ENCODE assay signal across 8 cellular contexts in the genomic region with DNA sequence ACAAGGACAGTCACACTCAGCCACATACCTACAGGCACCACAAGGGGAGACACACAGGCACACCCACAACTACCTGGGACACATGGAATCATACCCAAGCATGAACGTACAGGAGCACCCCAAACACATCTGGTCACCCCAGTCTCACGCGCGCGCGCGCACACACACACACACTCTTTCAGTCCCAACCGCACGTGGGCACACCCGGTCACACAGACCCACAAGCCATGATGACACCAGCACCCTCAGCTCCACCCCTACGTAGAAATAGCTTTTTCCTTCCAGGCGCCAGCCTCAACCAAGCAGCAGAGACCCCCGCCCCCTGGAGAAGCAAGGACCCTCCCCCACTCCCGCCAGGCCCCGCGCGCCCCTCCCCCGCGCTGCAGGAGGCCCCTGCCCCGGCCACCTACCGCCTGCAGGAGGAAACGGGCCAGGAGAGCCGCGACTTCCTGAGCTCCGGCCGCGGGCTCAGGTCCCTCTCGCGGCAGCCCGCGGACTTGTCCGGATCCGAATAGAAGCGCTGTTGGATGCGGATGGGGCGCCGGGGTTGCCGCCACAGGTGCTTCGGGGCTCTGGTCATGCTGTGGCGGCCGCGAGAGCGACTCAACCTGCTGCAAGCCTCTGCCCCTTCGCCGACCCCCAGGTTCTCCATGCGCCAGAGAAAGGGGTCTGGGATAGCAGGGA. TPM values are rescaled to one million over a fixed set of nuclear protein-coding genes. Genes with fewer than 3 reads are reported as not detected.
DNase-seq lines count a peak whose midpoint lies in the region; ATAC-seq and TF ChIP-seq lines count a peak whose summit lies in the region.

No MANE protein-coding gene starts in this region.

- H3K9me3 ChIP-seq in osteoblast (ENCODE audit: low read depth, low read length): no peaks in the 10 kb centered on the region

- no peak for ATAC-seq in GM21576 (IDR thresholded peaks at IDR 0.05; ENCODE audit: unreplicated experiment)
- no peak for ATAC-seq in GM21786 (IDR thresholded peaks at IDR 0.05; ENCODE audit: unreplicated experiment)
- no peak for ATAC-seq in GM21367 (IDR thresholded peaks at IDR 0.05; ENCODE audit: unreplicated experiment)

- peak; percentile 60 for DNase-seq in NCI-H748 (lab: John Stamatoyannopoulos, UW; ENCODE audit: unreplicated experiment)
- no peak for DNase-seq in NCI-H748 treated with DMSO at 0.1 percent for 48 hours (lab: John Stamatoyannopoulos, UW)
- DNase-seq in NCI-H2171 (lab: John Stamatoyannopoulos, UW): peak; percentile 57
- DNase-seq in chondrocyte (ENCODE audit: low spot score): no peak
- peak; percentile 48 for DNase-seq in osteoblast (ENCODE audit: insufficient read length, low spot score, missing footprints)

- peaks cover 7% of the 10 kb centered on the region for H3K9me3 Mint-ChIP-seq in chondrocyte (ENCODE audit: low read depth)

- H3K4me3 Mint-ChIP-seq in chondrocyte (ENCODE audit: unreplicated experiment): no peak overlapping the region

- no peak overlapping the region for H3K27ac ChIP-seq in osteoblast (ENCODE audit: low read depth, low read length)

- H2AFZ ChIP-seq in osteoblast (ENCODE audit: low read length): no peak overlapping the region

- TF ChIP-seq CTCF in chondrocyte (IDR thresholded peaks at IDR 0.05): peak; percentile 40
- TF ChIP-seq CTCF in osteoblast (IDR thresholded peaks at IDR 0.05; ENCODE audit: extremely low read depth, low read depth, low read length): no peak

- no peaks in the 10 kb centered on the region for H4K20me1 ChIP-seq in osteoblast (ENCODE audit: insufficient read depth, low read length)

- H3K4me1 ChIP-seq in osteoblast (ENCODE audit: insufficient read depth, low read length): no peaks in the 10 kb centered on the region

- H3K36me3 Mint-ChIP-seq in chondrocyte (ENCODE audit: low read depth): peaks cover 2% of the 10 kb centered on the region

- H3K36me3 ChIP-seq in osteoblast (ENCODE audit: insufficient read depth, low read length): no peaks in the 10 kb centered on the region

- H3K79me2 ChIP-seq in osteoblast (ENCODE audit: insufficient read depth, low read length): no peaks in the 10 kb centered on the region

- H3K27me3 Mint-ChIP-seq in chondrocyte (ENCODE audit: low read depth): peaks cover 30% of the 10 kb centered on the region

- no peak overlapping the region for H3K4me3 ChIP-seq in osteoblast (ENCODE audit: insufficient read depth, low read length)

- no peak overlapping the region for H3K27ac Mint-ChIP-seq in chondrocyte (ENCODE audit: unreplicated experiment)

- peaks cover 10% of the 10 kb centered on the region for H3K27me3 ChIP-seq in osteoblast (ENCODE audit: insufficient read depth, low read length)

- H3K4me2 ChIP-seq in osteoblast (ENCODE audit: insufficient read depth, low read length): no peak overlapping the region

- peaks cover 11% of the 10 kb centered on the region for H3K4me1 Mint-ChIP-seq in chondrocyte (ENCODE audit: low read depth)

RNA-seq across cellular contexts. Expression of a gene that starts 6.4 kb away (rescaled TPM):
- total RNA-seq in chondrocyte (2.9 to 3.4 TPM in 2 of 3 replicates, not detected in the other), osteoblast (under 0.01 TPM in 1 of 2 replicates, not detected in the other)

RNA-seq across cellular contexts. Expression of a gene that starts 28.8 kb away (rescaled TPM):
- total RNA-seq in chondrocyte (3.4 to 6.1 TPM (median 3.8 TPM) in 3 replicates), osteoblast (0.72 and 1.8 TPM in 2 replicates)

RNA-seq across cellular contexts. Expression of a gene that starts 39.7 kb away (rescaled TPM):
- total RNA-seq in chondrocyte (10.9 to 14.2 TPM (median 12.8 TPM) in 3 replicates), osteoblast (8.3 and 9.4 TPM in 2 replicates)

RNA-seq across cellular contexts. Expression of a gene that starts 41.6 kb away (rescaled TPM):
- total RNA-seq in chondrocyte (1.6 to 4.0 TPM (median 2.4 TPM) in 3 replicates), osteoblast (2.5 and 3.5 TPM in 2 replicates)

RNA-seq across cellular contexts. Expression of a gene that starts 48.7 kb away (rescaled TPM):
- total RNA-seq in chondrocyte (129 to 181 TPM (median 176 TPM) in 3 replicates), osteoblast (170 and 172 TPM in 2 replicates)

Comparison
In these comparisons a context has a peak if more than half of its experiments do, and no peak if none do; other contexts are left out.
1. DNase-seq: peak in NCI-H748 (single experiment), NCI-H2171 (single experiment) and osteoblast (single experiment); none in NCI-H748 treated with DMSO at 0.1 percent for 48 hours (single experiment) and chondrocyte (single experiment).